Comparison of ENCODE assay signal across 9 cellular contexts in genomic region chr12:48157889-48158370, GRCh38. TPM values are rescaled to one million over a fixed set of nuclear protein-coding genes. Genes with fewer than 3 reads are reported as not detected.
A peak's percentile ranks its signal among the peaks of the same experiment; 100 is the strongest.
DNase-seq lines count a peak whose midpoint lies in the region; ATAC-seq, FAIRE-seq and TF ChIP-seq lines count a peak whose summit lies in the region.
"Had no signal": no experiment of that assay in that cellular context is flagged by ENCODE, and none has a peak within 500 bp of the region (broad histone marks: within the 10 kb centered on the region; RNA-seq: fewer than 3 reads in every experiment).

No MANE protein-coding gene starts in this region.

- H3K4me2 ChIP-seq in H1 (ENCODE audit: insufficient read depth in 1 of 2, low read depth in 2 of 2, low read length in 2 of 2): peak overlapping the region; percentile 63 to 85

- H2BK5ac ChIP-seq in H1 (ENCODE audit: low read depth, low read length): peak overlapping the region; percentile 27; the same call in 1 of the 2 replicates

- TF ChIP-seq POLR2A in GM12892 (IDR thresholded peaks at IDR 0.05; ENCODE audit: low read depth, low read length) (no peak), H1 (IDR thresholded peaks at IDR 0.05; ENCODE audit: control extremely low read depth in 1 of 2, low read depth in 2 of 2, low read length in 2 of 2) (no peak)

- no peak overlapping the region for H4K91ac ChIP-seq in H1 (replicated peaks; ENCODE audit: insufficient read length, low read length)

- H3K27me3 ChIP-seq in NT2/D1 (ENCODE audit: insufficient read depth, insufficient read length) (no peaks in the 10 kb centered on the region), H1 (replicated peaks in 1 of 4; ENCODE audit: control insufficient read depth in 3 of 4, extremely low read depth in 1 of 4, insufficient read depth in 3 of 4, low read length in 3 of 4) (no peaks in the 10 kb centered on the region), psoas muscle (ENCODE audit: insufficient read depth in 3 of 3, low read length in 2 of 3) (no peaks in the 10 kb centered on the region)

- no peak overlapping the region for H2AK5ac ChIP-seq in H1 (ENCODE audit: low read depth, low read length)

- no peak overlapping the region for H3K23ac ChIP-seq in H1 (ENCODE audit: insufficient read length)

- TF ChIP-seq RAD21 in H1 (IDR thresholded peaks at IDR 0.05 in 1 of 2, conservative IDR thresholded peaks at IDR 0.05 in 1 of 2; ENCODE audit: low read depth in 2 of 2, low read length in 2 of 2): no peak

- H3K4me1 ChIP-seq in NT2/D1 (ENCODE audit: insufficient read depth, insufficient read length): peaks cover 3% of the 10 kb centered on the region
- H3K4me1 ChIP-seq in H1 (replicated peaks in 1 of 4; ENCODE audit: control insufficient read depth in 3 of 4, insufficient read depth in 4 of 4, low read length in 3 of 4): peaks cover 0 to 5% (median under 1%) of the 10 kb centered on the region in 4 experiments; a peak in 2 of 7 replicates
- peaks cover 62% of the 10 kb centered on the region for H3K4me1 ChIP-seq in psoas muscle

- H4K20me1 ChIP-seq in H1 (replicated peaks in 1 of 2; ENCODE audit: control insufficient read depth in 1 of 2, insufficient read depth in 2 of 2, low read length in 2 of 2): no peaks in the 10 kb centered on the region

- peaks cover 4% of the 10 kb centered on the region; the same call in 1 of the 2 replicates for H3K23me2 ChIP-seq in H1 (ENCODE audit: low read depth, low read length)

- no peak overlapping the region for H3K56ac ChIP-seq in H1 (replicated peaks; ENCODE audit: insufficient read length, low read depth, low read length)

- no peak overlapping the region for H3K27ac ChIP-seq in H1 (ENCODE audit: low read depth, low read length)
- H3K27ac ChIP-seq in psoas muscle: peak overlapping the region; percentile 97

- H3K79me1 ChIP-seq in H1 (ENCODE audit: low read depth, low read length): no peaks in the 10 kb centered on the region

- peak overlapping the region; percentile 4 for H2AFZ ChIP-seq in H1 (ENCODE audit: low read length)

- no peak overlapping the region for H3K4ac ChIP-seq in H1 (replicated peaks; ENCODE audit: insufficient read length, low read depth, low read length)

- CTCF ChIA-PET in H1 (lab: Charles Lee; ENCODE audit: partially characterized antibody): interaction anchor here (0.6 to 3.6 kb wide), 15 partner anchors 11 to 460 kb away, joined by 3 to 16 read pairs (median 5); partner anchors contain the start of gene TMEM106C

- peaks cover 2% of the 10 kb centered on the region for H3K36me3 ChIP-seq in NT2/D1 (ENCODE audit: insufficient read depth, insufficient read length, low read length)
- no peaks in the 10 kb centered on the region for H3K36me3 ChIP-seq in H1 (ENCODE audit: control insufficient read depth in 2 of 4, insufficient read depth in 4 of 4, low read length in 3 of 4)
- peaks cover 0 to 13% of the 10 kb centered on the region in 2 donors for H3K36me3 ChIP-seq in psoas muscle (ENCODE audit: insufficient read depth in 1 of 2, low read depth in 1 of 2)

- H3K9ac ChIP-seq in NT2/D1 (ENCODE audit: insufficient read length, low read depth): peak overlapping the region; percentile 80
- H3K9ac ChIP-seq in H1 (replicated peaks in 1 of 4; ENCODE audit: extremely low read depth in 1 of 4, low read depth in 3 of 4, low read length in 3 of 4): peak overlapping the region in 1 of 4 experiments; percentile 14; a peak in 1 of 7 replicates

- peak overlapping the region; percentile 63 for H4K5ac ChIP-seq in H1 (ENCODE audit: insufficient read length, low read depth, low read length)

- 0 out of 2 replicates have a peak overlapping the region, but pooled peaks have one; percentile 19 for H2BK15ac ChIP-seq in H1 (ENCODE audit: low read length)

- DNase-seq in GM12892 (ENCODE audit: insufficient read length) (no peak), NT2/D1 (ENCODE audit: low read depth, low spot score) (no peak), H1 (ENCODE audit: low read depth in 1 of 2, low spot score in 2 of 2) (no peak), psoas muscle (no peak), NCI-H2227 (lab: John Stamatoyannopoulos, UW; ENCODE audit: unreplicated experiment) (no peak), NCI-H526 (lab: John Stamatoyannopoulos, UW) (no peak), HK-2 (ENCODE audit: unreplicated experiment) (no peak)

- no peak overlapping the region for H2BK20ac ChIP-seq in H1 (ENCODE audit: low read length)

- ATAC-seq in psoas muscle (no peak), GM21515 (IDR thresholded peaks at IDR 0.05; ENCODE audit: unreplicated experiment) (no peak)

- peak; percentile 70 for FAIRE-seq in GM12892 (lab: Jason Lieb, UNC)
- FAIRE-seq in H1 (lab: Jason Lieb, UNC): no peak

- intact Hi-C loops in psoas muscle (cut with DNase I): loop anchor here in 1 of 2 donors (2.0 kb wide), 1 partner anchor 31 kb away; no protein-coding TSS in a partner anchor

- H2BK120ac ChIP-seq in H1 (replicated peaks; ENCODE audit: low read depth, low read length): no peak overlapping the region

- no peak overlapping the region; the same call in 1 of the 2 replicates for H4K8ac ChIP-seq in H1 (ENCODE audit: extremely low read depth, insufficient read depth, low read length)

- 88% methylated on average over 3 of the region's 3 CpGs; no CpG with 5 or more reads in 1 of the 2 experiments for WGBS in H1 (ENCODE audit: extremely low coverage in 1 of 2, insufficient coverage in 1 of 2, insufficient read length in 1 of 2, insufficient replicate concordance in 2 of 2, low coverage in 1 of 2, low lambda C conversion rate in 2 of 2, missing lambda C conversion rate in 1 of 2), 2 experiments
- 49 to 60% (median 56%) methylated on average over 3 of the region's 3 CpGs for WGBS in psoas muscle, 3 donors

- POLR2A ChIA-PET in H1 (lab: Charles Lee; ENCODE audit: partially characterized antibody): interaction anchor here (1.3 to 3.1 kb wide), 12 partner anchors 10 to 52 kb away, joined by 4 to 21 read pairs (median 6); partner anchors contain the start of genes CCDC184, PFKM and SENP1

- no peaks in the 10 kb centered on the region for H3K79me2 ChIP-seq in H1 (ENCODE audit: control insufficient read depth in 1 of 2, insufficient read depth in 2 of 2, low read length in 2 of 2)

- H3K14ac ChIP-seq in H1 (ENCODE audit: insufficient read length): no peak overlapping the region

- peak overlapping the region; percentile 94 for H3K4me3 ChIP-seq in NT2/D1 (ENCODE audit: insufficient read length, low read depth)
- H3K4me3 ChIP-seq in H1 (ENCODE audit: extremely low read depth in 1 of 4, insufficient read depth in 2 of 4, low read depth in 3 of 4, low read length in 4 of 4): peak overlapping the region in 3 of 4 experiments; percentile 0 to 94 (median 29); a peak in 4 of 8 replicates
- H3K4me3 ChIP-seq in psoas muscle: peak overlapping the region; percentile 87

- TF ChIP-seq EP300 in H1 (IDR thresholded peaks at IDR 0.05; ENCODE audit: borderline replicate concordance in 1 of 2, low read depth in 2 of 2, low read length in 2 of 2): no peak

- TF ChIP-seq CTCF in H1 (IDR thresholded peaks at IDR 0.05; ENCODE audit: control extremely low read depth in 1 of 3, insufficient read depth in 1 of 3, low read depth in 1 of 3, low read length in 3 of 3) (no peak), psoas muscle (IDR thresholded peaks at IDR 0.05) (no peak)

- H3K9me3 ChIP-seq in NT2/D1 (ENCODE audit: insufficient read depth, low read length) (no peaks in the 10 kb centered on the region), H1 (ENCODE audit: insufficient read depth in 2 of 2, low read depth in 1 of 2, low read length in 1 of 2) (no peaks in the 10 kb centered on the region), psoas muscle (no peaks in the 10 kb centered on the region)

- H2BK12ac ChIP-seq in H1 (ENCODE audit: low read depth, low read length): peak overlapping the region; percentile 23; the same call in 1 of the 2 replicates

- no peak overlapping the region; the same call in 1 of the 2 replicates for H3K18ac ChIP-seq in H1 (ENCODE audit: extremely low read depth, low read length)

RNA-seq across cellular contexts. Expression of gene ASB8, which starts 0.6 kb away (rescaled TPM):
- polyA plus RNA-seq in GM12892 (2012; ENCODE audit: missing spikeins): 24.3 TPM
- 8.1 and 8.3 TPM in 2 replicates for total RNA-seq in H1 (2021; fragmentation: NEBNext Ultra II Directional; extraction: Animal tissue kit (Norgen Biotek cat#: 25700))
- polyA plus RNA-seq in H1 (2011; rRNA removed): 3.8 and 4.2 TPM in 2 replicates
- polyA plus RNA-seq in H1 (2011; cell fraction: cytosol; rRNA removed): 7.7 TPM
- polyA plus RNA-seq in H1 (2011; cell fraction: nucleus; rRNA removed): 5.0 TPM
- 7.5 to 10.4 TPM (median 8.3 TPM) in 4 replicates for polyA plus RNA-seq in H1 (2012, experiment 1 of 2)
- polyA plus RNA-seq in H1 (2012, experiment 2 of 2): 5.9 TPM
- polyA plus RNA-seq in H1 (2013, experiment 1 of 2): 4.8 TPM
- 4.6 TPM for polyA plus RNA-seq in H1 (2013, experiment 2 of 2)
- 12.5 and 15.9 TPM in 2 replicates for polyA minus RNA-seq in H1 (2011; rRNA and poly(A)+ RNA removed)
- polyA minus RNA-seq in H1 (2011; cell fraction: cytosol; rRNA and poly(A)+ RNA removed): 3.4 TPM
- polyA minus RNA-seq in H1 (2011; cell fraction: nucleus; rRNA and poly(A)+ RNA removed): 7.7 TPM
- total RNA-seq in psoas muscle: 100 to 1,000 TPM; 158 to 477 (median 228) TPM
- 100 to 1,000 TPM in 2 of 3 donors, 10 to 100 TPM in 1; 49.3 to 206 (median 155) TPM for polyA plus RNA-seq in psoas muscle

RNA-seq across cellular contexts. Expression of gene CCDC184, which starts 25.5 kb away (rescaled TPM):
- 0.15 TPM for polyA plus RNA-seq in GM12892 (2012; ENCODE audit: missing spikeins)
- 2.2 and 2.5 TPM in 2 replicates for total RNA-seq in H1 (2021; fragmentation: NEBNext Ultra II Directional; extraction: Animal tissue kit (Norgen Biotek cat#: 25700))
- polyA plus RNA-seq in H1 (2011; rRNA removed) (3.0 and 3.1 TPM in 2 replicates), psoas muscle (under 1 TPM; 0.16 to 0.49 (median 0.45) TPM)
- 2.6 TPM for polyA plus RNA-seq in H1 (2011; cell fraction: cytosol; rRNA removed)
- polyA plus RNA-seq in H1 (2011; cell fraction: nucleus; rRNA removed): 1.2 TPM
- polyA plus RNA-seq in H1 (2012, experiment 1 of 2): 1.8 to 2.7 TPM (median 2.3 TPM) in 4 replicates
- 3.7 TPM for polyA plus RNA-seq in H1 (2012, experiment 2 of 2)
- polyA plus RNA-seq in H1 (2013, experiment 1 of 2): 1.4 TPM
- 1.4 TPM for polyA plus RNA-seq in H1 (2013, experiment 2 of 2)
- 1.6 and 1.7 TPM in 2 replicates for polyA minus RNA-seq in H1 (2011; rRNA and poly(A)+ RNA removed)
- polyA minus RNA-seq in H1 (2011; cell fraction: cytosol; rRNA and poly(A)+ RNA removed): 1.1 TPM
- polyA minus RNA-seq in H1 (2011; cell fraction: nucleus; rRNA and poly(A)+ RNA removed): 1.4 TPM
- under 1 TPM; 0.47 to 0.84 (median 0.63) TPM for total RNA-seq in psoas muscle

RNA-seq across cellular contexts. Expression of gene PFKM, which starts 38.8 kb away (rescaled TPM):
- 93.9 TPM for polyA plus RNA-seq in GM12892 (2012; ENCODE audit: missing spikeins)
- 106 and 109 TPM in 2 replicates for total RNA-seq in H1 (2021; fragmentation: NEBNext Ultra II Directional; extraction: Animal tissue kit (Norgen Biotek cat#: 25700))
- polyA plus RNA-seq in H1 (2011; rRNA removed) (62.6 and 73.7 TPM in 2 replicates), psoas muscle (100 to 1,000 TPM in 2 of 3 donors, 10 to 100 TPM in 1; 65.1 to 529 (median 344) TPM)
- 88.9 TPM for polyA plus RNA-seq in H1 (2011; cell fraction: cytosol; rRNA removed)
- polyA plus RNA-seq in H1 (2011; cell fraction: nucleus; rRNA removed): 120 TPM
- 119 to 125 TPM (median 122 TPM) in 4 replicates for polyA plus RNA-seq in H1 (2012, experiment 1 of 2)
- polyA plus RNA-seq in H1 (2012, experiment 2 of 2): 25.5 TPM
- polyA plus RNA-seq in H1 (2013, experiment 1 of 2): 35.6 TPM
- polyA plus RNA-seq in H1 (2013, experiment 2 of 2): 32.4 TPM
- polyA minus RNA-seq in H1 (2011; rRNA and poly(A)+ RNA removed): 127 and 159 TPM in 2 replicates
- polyA minus RNA-seq in H1 (2011; cell fraction: cytosol; rRNA and poly(A)+ RNA removed): 44.6 TPM
- 92.9 TPM for polyA minus RNA-seq in H1 (2011; cell fraction: nucleus; rRNA and poly(A)+ RNA removed)
- 1,000 to 10,000 TPM in 1 of 4 donors, 100 to 1,000 TPM in 3; 618 to 1,283 (median 817) TPM for total RNA-seq in psoas muscle

RNA-seq across cellular contexts. Expression of gene OR10AD1, which starts 45.2 kb away (rescaled TPM):
- polyA plus RNA-seq in GM12892 (2012; ENCODE audit: missing spikeins): not detected
- total RNA-seq in H1 (2021; fragmentation: NEBNext Ultra II Directional; extraction: Animal tissue kit (Norgen Biotek cat#: 25700)): not detected in 2 replicates
- not detected in 2 replicates for polyA plus RNA-seq in H1 (2011; rRNA removed)
- not detected for polyA plus RNA-seq in H1 (2011; cell fraction: cytosol; rRNA removed)
- polyA plus RNA-seq in H1 (2011; cell fraction: nucleus; rRNA removed): not detected
- 0.13 TPM in 1 of 4 replicates, not detected in the others for polyA plus RNA-seq in H1 (2012, experiment 1 of 2)
- not detected for polyA plus RNA-seq in H1 (2012, experiment 2 of 2)
- polyA plus RNA-seq in H1 (2013, experiment 1 of 2): not detected
- polyA plus RNA-seq in H1 (2013, experiment 2 of 2): not detected
- polyA minus RNA-seq in H1 (2011; rRNA and poly(A)+ RNA removed): not detected in 2 replicates
- polyA minus RNA-seq in H1 (2011; cell fraction: cytosol; rRNA and poly(A)+ RNA removed): not detected
- not detected for polyA minus RNA-seq in H1 (2011; cell fraction: nucleus; rRNA and poly(A)+ RNA removed)
- not detected for total RNA-seq in psoas muscle
- polyA plus RNA-seq in psoas muscle: under 1 TPM in 1 of 3 donors, not detected in 2; 0.01 TPM
- total RNA-seq: SK-MEL-5 had no signal

RNA-seq across cellular contexts. Expression of gene SENP1, which starts 52.1 kb away (rescaled TPM):
- polyA plus RNA-seq in GM12892 (2012; ENCODE audit: missing spikeins): 15.6 TPM
- total RNA-seq in H1 (2021; fragmentation: NEBNext Ultra II Directional; extraction: Animal tissue kit (Norgen Biotek cat#: 25700)): 29.8 and 31.5 TPM in 2 replicates
- polyA plus RNA-seq in H1 (2011; rRNA removed): 9.5 and 14.2 TPM in 2 replicates
- polyA plus RNA-seq in H1 (2011; cell fraction: cytosol; rRNA removed): 12.6 TPM
- 9.8 TPM for polyA plus RNA-seq in H1 (2011; cell fraction: nucleus; rRNA removed)
- 9.6 to 15.5 TPM (median 12.5 TPM) in 4 replicates for polyA plus RNA-seq in H1 (2012, experiment 1 of 2)
- 1.3 TPM for polyA plus RNA-seq in H1 (2012, experiment 2 of 2)
- 16.9 TPM for polyA plus RNA-seq in H1 (2013, experiment 1 of 2)
- 16.0 TPM for polyA plus RNA-seq in H1 (2013, experiment 2 of 2)
- 40.5 and 56.9 TPM in 2 replicates for polyA minus RNA-seq in H1 (2011; rRNA and poly(A)+ RNA removed)
- polyA minus RNA-seq in H1 (2011; cell fraction: cytosol; rRNA and poly(A)+ RNA removed): 20.7 TPM
- 39.5 TPM for polyA minus RNA-seq in H1 (2011; cell fraction: nucleus; rRNA and poly(A)+ RNA removed)
- 10 to 100 TPM in 1 of 4 donors, 1 to 10 TPM in 3; 6.3 to 10.2 (median 8.0) TPM for total RNA-seq in psoas muscle
- polyA plus RNA-seq in psoas muscle: 1 to 10 TPM; 3.2 to 6.2 (median 3.3) TPM

Comparison
In these comparisons a context has a peak if more than half of its experiments do, and no peak if none do; other contexts are left out.
1. H3K4me3 ChIP-seq: peak in every context shown above with its lines; median percentile 94 in NT2/D1; 87 in psoas muscle; 29 in H1.
2. RNA of gene ASB8, which starts 0.6 kb away (total RNA-seq): 158 to 477 TPM in psoas muscle; 8.1 to 8.3 TPM in H1; every median in the first group is over 10 times any median in the second.